Comparison of ENCODE assay signal across 8 cellular contexts in the genomic region with DNA sequence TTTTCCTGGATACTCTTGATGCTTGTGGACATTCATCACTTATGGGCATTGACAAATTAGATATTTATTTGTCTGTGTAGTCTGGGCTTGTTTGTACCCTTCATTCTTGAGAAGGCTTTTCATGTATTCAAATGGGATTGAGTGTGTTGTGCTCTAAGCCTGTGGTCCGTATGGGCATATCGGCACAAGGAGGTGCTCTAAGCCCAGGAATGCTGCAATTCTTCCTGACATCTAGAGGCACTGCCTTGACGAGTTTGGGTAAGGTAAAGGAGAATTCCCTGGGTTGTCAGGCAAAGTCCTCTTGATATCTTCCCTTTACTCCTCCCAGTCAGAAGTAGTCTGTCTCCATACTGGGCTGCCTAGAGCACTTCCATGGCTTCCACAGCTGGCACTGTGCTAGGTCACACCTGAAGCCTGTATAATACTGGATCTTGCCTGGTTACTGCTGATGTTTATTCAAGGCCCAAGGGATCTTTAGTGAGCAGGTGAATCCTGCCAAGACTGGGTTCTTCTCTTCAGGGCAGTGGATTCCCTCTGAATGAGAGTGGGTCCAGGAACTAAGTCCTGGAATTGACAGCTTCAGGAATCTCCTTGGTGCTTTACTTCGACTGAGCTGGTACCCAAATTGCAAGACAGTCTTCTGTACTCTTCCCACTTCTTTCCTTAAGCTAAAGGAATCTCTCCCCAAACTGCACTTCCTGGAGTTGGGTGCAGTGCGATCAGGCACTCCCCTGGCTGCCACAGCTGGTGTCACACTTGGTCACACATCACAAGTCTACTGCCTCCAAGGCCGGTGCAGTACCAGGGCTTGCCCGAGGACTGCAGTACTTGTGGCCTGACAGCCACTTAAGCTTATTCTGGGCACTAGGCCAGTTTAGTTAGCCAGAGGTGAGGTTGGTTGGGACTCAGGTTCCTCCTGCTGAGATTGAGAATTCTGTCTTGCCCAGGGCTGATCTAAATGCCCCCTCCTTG. TPM values are rescaled to one million over a fixed set of nuclear protein-coding genes. Genes with fewer than 3 reads are reported as not detected.
DNase-seq lines count a peak whose midpoint lies in the region; ATAC-seq, FAIRE-seq and TF ChIP-seq lines count a peak whose summit lies in the region.

No MANE protein-coding gene starts in this region.

- no peaks in the 10 kb centered on the region for H3K9me3 ChIP-seq in small intestine (ENCODE audit: control insufficient read depth, low read depth)

- H3K27me3 ChIP-seq in GM06990 (replicated peaks; ENCODE audit: control insufficient read depth, insufficient read depth, low read length) = no peaks in the 10 kb centered on the region
- no peaks in the 10 kb centered on the region for H3K27me3 ChIP-seq in small intestine (ENCODE audit: control insufficient read depth in 2 of 2, insufficient read depth in 2 of 2, low read length in 2 of 2)

- peak; percentile 32 for TF ChIP-seq CTCF in GM06990 (IDR thresholded peaks at IDR 0.05; ENCODE audit: insufficient read depth, low read length, poor library complexity, severe bottlenecking)
- TF ChIP-seq CTCF in GM20000 (IDR thresholded peaks at IDR 0.05; ENCODE audit: extremely low read depth, missing control alignments) = no peak
- 0 out of 2 replicates have a peak, but pooled peaks have one; percentile 26 for TF ChIP-seq CTCF in VCaP (conservative IDR thresholded peaks at IDR 0.05)

- whole genome bisulfite sequencing in small intestine, 3 donors = 82 to 84% (median 83%) methylated on average over 7 of the region's 7 CpGs

- H3K4me1 ChIP-seq in small intestine (ENCODE audit: control insufficient read depth in 2 of 2, insufficient read depth in 1 of 2, low read depth in 1 of 2, low read length in 1 of 2) = no peaks in the 10 kb centered on the region

- ATAC-seq in HG03442 (IDR thresholded peaks at IDR 0.05; ENCODE audit: unreplicated experiment) = peak; percentile 100

- no peak overlapping the region for H3K4me3 ChIP-seq in GM06990 (replicated peaks; ENCODE audit: low read depth, low read length)
- H3K4me3 ChIP-seq in small intestine (ENCODE audit: low read depth in 1 of 2, low read length in 2 of 2) = no peak overlapping the region

- FAIRE-seq in small intestine (lab: Jason Lieb, UNC) = no peak

- DNase-seq in GM06990 (ENCODE audit: extremely low read depth, insufficient read length) (peak; percentile 40), GM20000 (ENCODE audit: low spot score) (peak; percentile 32), small intestine (peak; percentile 12), mucosa of gallbladder (ENCODE audit: low spot score) (no peak), SKM-1 treated with dmso at 0.1 percent for 144 hours (lab: John Stamatoyannopoulos, UW; ENCODE audit: unreplicated experiment) (no peak)
- DNase-seq in stimulated activated naive CD4-positive, alpha-beta T cell treated with Interleukin-2 at 50 U/mL for 16 hours (lab: John Stamatoyannopoulos, UW) = no peak

- H3K36me3 ChIP-seq in GM06990 (ENCODE audit: control insufficient read depth, insufficient read depth, low read length) = peaks cover 3% of the 10 kb centered on the region; the same call in 1 of the 2 replicates
- H3K36me3 ChIP-seq in small intestine (ENCODE audit: control insufficient read depth in 2 of 2, insufficient read depth in 2 of 2, low read length in 2 of 2) = peaks cover 0 to 7% of the 10 kb centered on the region in 2 donors

- H3K27ac ChIP-seq in VCaP (no peak overlapping the region), small intestine (ENCODE audit: low read depth in 1 of 2, low read length in 1 of 2) (no peak overlapping the region)

RNA-seq across cellular contexts. Expression of gene GALK2, which starts 46.0 kb away (rescaled TPM):
- 10 to 100 TPM; 26.2 to 55.5 (median 38.4) TPM for polyA plus RNA-seq in small intestine
- 41.2 TPM for total RNA-seq in mucosa of gallbladder

Comparison
In these comparisons a context has a peak if more than half of its experiments do, and no peak if none do; other contexts are left out.
1. DNase-seq: peak in GM06990 (single experiment), GM20000 (single experiment) and small intestine (single experiment); none in stimulated activated naive CD4-positive, alpha-beta T cell treated with Interleukin-2 at 50 U/mL for 16 hours (single experiment), mucosa of gallbladder (single experiment) and SKM-1 treated with dmso at 0.1 percent for 144 hours (single experiment).